ENCODE assay signal across 8 cellular contexts in the genomic region with DNA sequence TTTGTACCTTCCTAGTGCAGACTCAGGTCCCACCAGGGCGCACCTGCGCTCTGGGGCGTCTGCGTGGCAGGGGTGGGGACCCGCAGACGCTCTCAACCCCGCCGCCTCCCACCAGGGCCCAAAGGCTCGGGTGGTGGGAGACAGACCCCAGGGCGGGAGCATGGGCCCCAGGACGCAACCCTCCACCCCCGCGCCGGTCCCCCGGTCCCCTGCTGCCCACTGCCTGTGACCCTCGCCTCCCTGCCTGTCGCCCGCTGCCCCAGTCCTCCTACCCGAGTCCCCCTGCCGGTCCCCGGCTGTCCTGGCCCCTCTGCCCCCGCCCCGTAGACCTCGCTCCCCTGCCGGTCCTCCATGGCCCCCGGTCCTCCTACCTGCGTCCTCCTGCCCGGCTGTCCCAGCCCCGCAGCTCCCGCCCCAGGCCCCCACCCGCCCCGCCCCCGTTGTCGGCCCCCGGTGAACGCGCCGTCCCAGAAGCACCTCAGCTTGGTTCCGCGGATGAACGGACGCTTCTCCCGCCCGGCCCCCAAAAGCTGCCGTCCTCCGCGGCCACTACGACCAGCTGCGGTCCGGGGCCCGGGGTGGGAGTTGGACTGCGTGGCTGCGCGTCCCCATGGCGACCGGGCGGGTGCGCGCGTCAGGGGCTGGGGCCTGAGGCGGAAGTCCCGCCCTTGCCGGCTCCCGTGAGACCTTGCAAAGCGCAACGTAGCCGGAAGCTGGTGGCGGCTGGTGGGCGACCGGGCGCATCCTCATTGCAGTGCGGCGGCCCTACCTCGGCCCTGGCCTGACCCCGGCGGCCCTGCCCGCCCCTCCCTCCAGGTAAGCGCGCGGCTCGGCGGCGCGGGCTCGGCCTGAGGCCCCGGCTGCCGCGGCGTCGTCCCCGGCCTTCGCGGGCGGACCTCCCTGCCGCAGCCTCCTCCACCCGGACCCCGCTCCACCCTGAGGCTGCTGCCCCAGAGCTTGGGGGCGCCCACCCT. TPM values are rescaled to one million over a fixed set of nuclear protein-coding genes. Genes with fewer than 3 reads are reported as not detected.
DNase-seq lines count a peak whose midpoint lies in the region; FAIRE-seq and TF ChIP-seq lines count a peak whose summit lies in the region.

ARFGAP1 (plus strand) TSS at position 709 of the 974 bp plus-strand sequence. CDS start 2,768 bp downstream, outside the sequence.

- H3K9me3 Mint-ChIP-seq in CD8-positive, alpha-beta memory T cell = no peaks in the 10 kb centered on the region
- no peaks in the 10 kb centered on the region for H3K9me3 Mint-ChIP-seq in mesothelial cell of epicardium

- peak within 1 kb of the TSS; percentile 79 for H3K27ac ChIP-seq in CD8-positive, alpha-beta memory T cell (ENCODE audit: low read depth, low read length)

- in situ Hi-C loops in endometrial microvascular endothelial cells (cut with HindIII; ENCODE audit: inconsistent ontology term, low pct_unique_long_range_greater_than_20kb, low sequenced_read_pairs) = no loop called here

- H3K4me3 Mint-ChIP-seq in CD8-positive, alpha-beta memory T cell = peak within 1 kb of the TSS; percentile 84 to 98 (median 89)
- peak within 1 kb of the TSS; percentile 90 for H3K4me3 Mint-ChIP-seq in mesothelial cell of epicardium

- H3K27me3 ChIP-seq in CD8-positive, alpha-beta memory T cell (ENCODE audit: insufficient read depth, low read length, poor library complexity, severe bottlenecking) = no peaks in the 10 kb centered on the region

- peaks cover 17% of the 10 kb centered on the region for H3K4me1 ChIP-seq in CD8-positive, alpha-beta memory T cell (ENCODE audit: insufficient read depth, low read length)

- FAIRE-seq in HTR-8/SVneo (lab: Jason Lieb, UNC) = peak; percentile 100

- TF ChIP-seq CTCF in GM20000 (IDR thresholded peaks at IDR 0.05; ENCODE audit: extremely low read depth, missing control alignments) (no peak), mesothelial cell of epicardium (IDR thresholded peaks at IDR 0.05; ENCODE audit: unreplicated experiment) (no peak)

- peaks cover 0 to 26% (median 0%) of the 10 kb centered on the region in 3 donors for H3K36me3 Mint-ChIP-seq in CD8-positive, alpha-beta memory T cell
- no peaks in the 10 kb centered on the region for H3K36me3 Mint-ChIP-seq in mesothelial cell of epicardium

- no peaks in the 10 kb centered on the region for H3K9me3 ChIP-seq in CD8-positive, alpha-beta memory T cell (ENCODE audit: low read length)

- CTCF ChIA-PET in CD8-positive, alpha-beta memory T cell (lab: Charles Lee) = interaction anchor here (1.0 kb wide), 1 partner anchor 14 kb away, joined by 3 read pairs; no protein-coding TSS in a partner anchor

- peak within 1 kb of the TSS; percentile 74 for H3K4me3 ChIP-seq in CD8-positive, alpha-beta memory T cell (ENCODE audit: low read length)

- H3K4me1 Mint-ChIP-seq in CD8-positive, alpha-beta memory T cell = peaks cover 30 to 33% (median 33%) of the 10 kb centered on the region in 3 donors
- H3K4me1 Mint-ChIP-seq in mesothelial cell of epicardium = peaks cover 39% of the 10 kb centered on the region

- peak within 1 kb of the TSS; percentile 66 to 95 (median 88) for H3K27ac Mint-ChIP-seq in CD8-positive, alpha-beta memory T cell
- peak within 1 kb of the TSS; percentile 91 for H3K27ac Mint-ChIP-seq in mesothelial cell of epicardium

- peaks cover 2 to 4% of the 10 kb centered on the region in 2 donors for H3K27me3 Mint-ChIP-seq in CD8-positive, alpha-beta memory T cell
- H3K27me3 Mint-ChIP-seq in mesothelial cell of epicardium (ENCODE audit: low read depth) = no peaks in the 10 kb centered on the region

- POLR2A ChIA-PET in CD8-positive, alpha-beta memory T cell (lab: Charles Lee) = interaction anchor here (0.6 to 0.7 kb wide), 2 partner anchors 12 to 16 kb away, joined by 3 read pairs; no protein-coding TSS in a partner anchor

- DNase-seq in CD8-positive, alpha-beta memory T cell = peak; percentile 82 to 92 (median 84)
- DNase-seq in GM20000 (ENCODE audit: low spot score) (peak; percentile 100), HTR-8/SVneo (ENCODE audit: insufficient read length, low spot score) (peak; percentile 100), NOMO-1 treated with DMSO at 0.1 percent for 48 hours (lab: John Stamatoyannopoulos, UW; ENCODE audit: unreplicated experiment) (peak; percentile 84), mesothelial cell of epicardium (ENCODE audit: low spot score in 2 of 2, unreplicated experiment in 2 of 2) (peak; percentile 83 to 90)
- peak; percentile 58 for DNase-seq in activated CD8-positive, alpha-beta memory T cell treated with anti-CD3 and anti-CD28 coated beads, Interleukin-2, amount 50 U/mL, for 1 hour (ENCODE audit: extremely low read depth)
- peak; percentile 78 to 81 for DNase-seq in stimulated activated CD8-positive, alpha-beta memory T cell treated with anti-CD3 and anti-CD28 coated beads, Interleukin-15, amount 100 ng/mL, for 4 hours (ENCODE audit: low read depth in 2 of 2)

- H3K36me3 ChIP-seq in CD8-positive, alpha-beta memory T cell (ENCODE audit: insufficient read depth, low read length) = no peaks in the 10 kb centered on the region

RNA-seq across cellular contexts. Expression of gene ARFGAP1, which starts in this region (rescaled TPM):
- total RNA-seq in CD8-positive, alpha-beta memory T cell = 10 to 100 TPM; 71.0 to 77.5 TPM
- 22.7 TPM for polyA plus RNA-seq in CD8-positive, alpha-beta memory T cell
- 51.9 TPM for total RNA-seq in endometrial microvascular endothelial cells (ENCODE audit: inconsistent ontology term)
- total RNA-seq in mesothelial cell of epicardium = 193 to 210 TPM (median 208 TPM) in 3 replicates

Comparison
In these comparisons a context has a peak if more than half of its experiments do, and no peak if none do; other contexts are left out.
1. Peak in every context shown above with its lines: DNase-seq, H3K4me3 ChIP-seq and H3K27ac ChIP-seq.